ENCODE assay signal across 1 cellular context in the genomic region with DNA sequence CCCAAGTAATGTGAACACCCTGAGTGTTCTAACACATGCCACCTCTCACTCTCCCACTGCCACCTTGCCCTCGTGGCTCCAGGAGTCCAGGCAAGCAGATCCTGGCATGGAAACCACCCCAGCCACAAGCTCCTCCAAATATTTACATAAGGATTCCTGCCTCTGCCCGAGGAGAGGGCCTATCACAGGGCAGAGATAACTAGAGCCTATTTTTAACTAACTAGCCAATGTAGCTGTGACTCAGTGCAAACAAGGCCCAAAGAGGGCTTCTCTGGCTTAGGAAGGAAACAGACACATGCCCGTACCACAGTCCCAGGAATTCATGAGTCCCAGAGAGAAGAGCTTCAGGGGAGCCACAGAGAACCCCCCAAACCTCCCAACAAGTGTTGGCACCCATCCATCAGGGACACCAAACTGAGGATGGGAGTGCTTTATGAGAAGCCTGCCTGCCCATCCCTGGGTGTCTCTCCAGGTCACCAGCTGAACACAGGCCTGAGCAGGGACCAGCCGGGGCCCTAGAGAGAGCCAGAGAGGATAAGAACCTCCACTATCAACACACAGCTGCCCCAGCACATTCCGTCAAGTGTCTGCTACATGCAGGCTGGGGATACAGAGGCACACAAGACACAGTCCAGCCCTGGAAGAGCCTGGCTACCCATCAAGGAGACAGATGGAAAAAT.
TF ChIP-seq lines count a peak whose summit lies in the region.

No MANE protein-coding gene starts in this region.

TF ChIP-seq in HepG2, 621 proteins besides CTCF, POLR2A, EP300 and RAD21 (continued from another document):
- TF ChIP-seq, protein P1, sequence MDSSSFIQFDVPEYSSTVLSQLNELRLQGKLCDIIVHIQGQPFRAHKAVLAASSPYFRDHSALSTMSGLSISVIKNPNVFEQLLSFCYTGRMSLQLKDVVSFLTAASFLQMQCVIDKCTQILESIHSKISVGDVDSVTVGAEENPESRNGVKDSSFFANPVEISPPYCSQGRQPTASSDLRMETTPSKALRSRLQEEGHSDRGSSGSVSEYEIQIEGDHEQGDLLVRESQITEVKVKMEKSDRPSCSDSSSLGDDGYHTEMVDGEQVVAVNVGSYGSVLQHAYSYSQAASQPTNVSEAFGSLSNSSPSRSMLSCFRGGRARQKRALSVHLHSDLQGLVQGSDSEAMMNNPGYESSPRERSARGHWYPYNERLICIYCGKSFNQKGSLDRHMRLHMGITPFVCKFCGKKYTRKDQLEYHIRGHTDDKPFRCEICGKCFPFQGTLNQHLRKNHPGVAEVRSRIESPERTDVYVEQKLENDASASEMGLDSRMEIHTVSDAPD (CRISPR knock-in tag; IDR thresholded peaks at IDR 0.05): peak; percentile 57; the same call in 1 of the 2 replicates
- TF ChIP-seq RARA (CRISPR knock-in tag; IDR thresholded peaks at IDR 0.05) (peak; percentile 36; the same call in 1 of the 2 replicates), ATF1 (CRISPR knock-in tag; IDR thresholded peaks at IDR 0.05) (no peak), SP5 (CRISPR knock-in tag; IDR thresholded peaks at IDR 0.05; ENCODE audit: borderline replicate concordance, low read depth) (no peak), RNF2 (conservative IDR thresholded peaks at IDR 0.05; ENCODE audit: low read depth) (0 out of 2 replicates have a peak, but pooled peaks have one; percentile 20), ZNF782 (CRISPR knock-in tag; IDR thresholded peaks at IDR 0.05; ENCODE audit: borderline replicate concordance) (no peak), FOXA1 (IDR thresholded peaks at IDR 0.05) (no peak), FOXA1 (CRISPR knock-in tag; IDR thresholded peaks at IDR 0.05) (peak; percentile 70), HOXA9 (CRISPR knock-in tag; IDR thresholded peaks at IDR 0.05; ENCODE audit: borderline replicate concordance) (no peak), ZNF816 (CRISPR knock-in tag; IDR thresholded peaks at IDR 0.05; ENCODE audit: borderline replicate concordance) (peak; percentile 52; the same call in 1 of the 2 replicates), ZNF644 (CRISPR knock-in tag; IDR thresholded peaks at IDR 0.05; ENCODE audit: low read depth) (peak; percentile 82; the same call in 1 of the 2 replicates), ZFP82 (CRISPR knock-in tag; IDR thresholded peaks at IDR 0.05; ENCODE audit: borderline replicate concordance) (0 out of 2 replicates have a peak, but pooled peaks have one; percentile 45), CREM (IDR thresholded peaks at IDR 0.05) (no peak), CREM (CRISPR knock-in tag; IDR thresholded peaks at IDR 0.05) (no peak), ATRX (CRISPR knock-in tag; IDR thresholded peaks at IDR 0.05; ENCODE audit: borderline replicate concordance) (no peak), MYC (CRISPR knock-in tag; IDR thresholded peaks at IDR 0.05; ENCODE audit: borderline replicate concordance) (peak; percentile 55; the same call in 1 of the 2 replicates), TEAD3 (CRISPR knock-in tag; optimal IDR thresholded peaks at IDR 0.05; ENCODE audit: borderline replicate concordance) (peak; percentile 89), ZNF20 (CRISPR knock-in tag; IDR thresholded peaks at IDR 0.05) (no peak)
- TF ChIP-seq, protein P2, sequence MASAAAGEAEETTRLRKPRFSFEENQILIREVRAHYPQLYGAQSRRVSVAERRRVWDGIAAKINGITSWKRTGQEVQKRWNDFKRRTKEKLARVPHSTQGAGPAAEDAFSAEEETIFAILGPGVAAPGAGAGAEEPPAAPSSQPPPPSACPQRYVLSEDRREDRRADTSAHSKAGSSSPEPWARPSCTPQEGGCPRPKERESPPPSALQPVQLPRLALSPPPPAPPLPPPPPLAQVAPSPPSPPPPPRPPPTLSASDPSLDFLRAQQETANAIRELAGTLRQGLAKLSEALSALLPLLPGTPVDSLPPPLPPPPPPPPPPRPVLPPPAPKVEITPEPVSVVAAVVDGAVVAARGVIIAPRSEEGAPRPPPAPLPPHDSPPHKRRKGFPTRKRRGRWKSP (CRISPR knock-in tag; IDR thresholded peaks at IDR 0.05): 0 out of 2 replicates have a peak, but pooled peaks have one; percentile 36
- TF ChIP-seq, protein P3, sequence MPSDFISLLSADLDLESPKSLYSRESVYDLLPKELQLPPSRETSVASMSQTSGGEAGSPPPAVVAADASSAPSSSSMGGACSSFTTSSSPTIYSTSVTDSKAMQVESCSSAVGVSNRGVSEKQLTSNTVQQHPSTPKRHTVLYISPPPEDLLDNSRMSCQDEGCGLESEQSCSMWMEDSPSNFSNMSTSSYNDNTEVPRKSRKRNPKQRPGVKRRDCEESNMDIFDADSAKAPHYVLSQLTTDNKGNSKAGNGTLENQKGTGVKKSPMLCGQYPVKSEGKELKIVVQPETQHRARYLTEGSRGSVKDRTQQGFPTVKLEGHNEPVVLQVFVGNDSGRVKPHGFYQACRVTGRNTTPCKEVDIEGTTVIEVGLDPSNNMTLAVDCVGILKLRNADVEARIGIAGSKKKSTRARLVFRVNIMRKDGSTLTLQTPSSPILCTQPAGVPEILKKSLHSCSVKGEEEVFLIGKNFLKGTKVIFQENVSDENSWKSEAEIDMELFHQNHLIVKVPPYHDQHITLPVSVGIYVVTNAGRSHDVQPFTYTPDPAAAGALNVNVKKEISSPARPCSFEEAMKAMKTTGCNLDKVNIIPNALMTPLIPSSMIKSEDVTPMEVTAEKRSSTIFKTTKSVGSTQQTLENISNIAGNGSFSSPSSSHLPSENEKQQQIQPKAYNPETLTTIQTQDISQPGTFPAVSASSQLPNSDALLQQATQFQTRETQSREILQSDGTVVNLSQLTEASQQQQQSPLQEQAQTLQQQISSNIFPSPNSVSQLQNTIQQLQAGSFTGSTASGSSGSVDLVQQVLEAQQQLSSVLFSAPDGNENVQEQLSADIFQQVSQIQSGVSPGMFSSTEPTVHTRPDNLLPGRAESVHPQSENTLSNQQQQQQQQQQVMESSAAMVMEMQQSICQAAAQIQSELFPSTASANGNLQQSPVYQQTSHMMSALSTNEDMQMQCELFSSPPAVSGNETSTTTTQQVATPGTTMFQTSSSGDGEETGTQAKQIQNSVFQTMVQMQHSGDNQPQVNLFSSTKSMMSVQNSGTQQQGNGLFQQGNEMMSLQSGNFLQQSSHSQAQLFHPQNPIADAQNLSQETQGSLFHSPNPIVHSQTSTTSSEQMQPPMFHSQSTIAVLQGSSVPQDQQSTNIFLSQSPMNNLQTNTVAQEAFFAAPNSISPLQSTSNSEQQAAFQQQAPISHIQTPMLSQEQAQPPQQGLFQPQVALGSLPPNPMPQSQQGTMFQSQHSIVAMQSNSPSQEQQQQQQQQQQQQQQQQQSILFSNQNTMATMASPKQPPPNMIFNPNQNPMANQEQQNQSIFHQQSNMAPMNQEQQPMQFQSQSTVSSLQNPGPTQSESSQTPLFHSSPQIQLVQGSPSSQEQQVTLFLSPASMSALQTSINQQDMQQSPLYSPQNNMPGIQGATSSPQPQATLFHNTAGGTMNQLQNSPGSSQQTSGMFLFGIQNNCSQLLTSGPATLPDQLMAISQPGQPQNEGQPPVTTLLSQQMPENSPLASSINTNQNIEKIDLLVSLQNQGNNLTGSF (CRISPR knock-in tag; IDR thresholded peaks at IDR 0.05): no peak
